In the genomic region with DNA sequence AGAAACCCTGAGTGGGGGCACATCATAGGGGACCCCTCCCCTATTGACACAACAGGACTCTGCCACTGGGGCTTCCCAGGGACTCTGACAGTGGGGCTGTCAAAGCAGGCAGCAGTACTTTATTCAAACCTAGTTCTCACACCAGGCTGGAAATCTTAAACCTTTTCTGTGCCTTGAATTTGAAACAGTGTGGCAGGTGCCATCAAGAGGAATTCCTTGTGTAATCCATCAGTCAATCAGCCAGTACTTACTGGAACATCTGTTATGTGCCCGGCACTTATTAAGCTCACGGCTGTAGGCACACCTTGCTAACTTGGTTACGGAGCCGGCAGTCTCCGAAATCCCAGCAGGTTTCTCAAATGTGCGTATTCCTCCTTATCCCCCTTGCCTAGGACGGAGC, we compare ENCODE assay signal across 20 cellular contexts. TPM values are rescaled to one million over a fixed set of nuclear protein-coding genes. Genes with fewer than 3 reads are reported as not detected.
"Had no signal": no experiment of that assay in that cellular context is flagged by ENCODE, and none has a peak within 500 bp of the region (broad histone marks: within the 10 kb centered on the region; RNA-seq: fewer than 3 reads in every experiment).

No MANE protein-coding gene starts in this region.

- H3K27ac ChIP-seq: esophagus squamous epithelium, skin epidermis, suprapubic skin, vagina had no signal

- H3K9me3 Mint-ChIP-seq: activated CD4-positive, alpha-beta T cell treated with anti-CD3 and anti-CD28 coated beads, Interleukin-2, amount 10 ng/mL, durations not matched to agents 7 days and 5 days; activated naive CD4-positive, alpha-beta T cell treated with anti-CD3 and anti-CD28 coated beads, Interleukin-2, amount 50 U/mL, for 24 hours; activated T-cell treated with anti-CD3 and anti-CD28 coated beads, Interleukin-2, amount 50 U/mL, for 72 hours; dendritic cell treated with granulocyte-macrophage colony-stimulating factor and Interleukin-4, amounts not matched to agents 40 ng/mL and 50 ng/mL, for 4 days; nephron; stimulated activated naive CD8-positive, alpha-beta T cell treated with anti-CD3 and anti-CD28 coated beads, Interleukin-15, Interleukin-2, amounts not matched to agents 100 ng/mL and 50 ng/mL, for 24 hours had no signal

- H3K9me3 ChIP-seq: esophagus squamous epithelium, suprapubic skin, vagina had no signal

- H3K27me3 ChIP-seq: suprapubic skin, vagina had no signal

- H3K36me3 Mint-ChIP-seq: activated naive CD4-positive, alpha-beta T cell treated with anti-CD3 and anti-CD28 coated beads, Interleukin-2, amount 50 U/mL, for 24 hours had no signal

- H3K4me3 ChIP-seq: esophagus squamous epithelium, skin epidermis, suprapubic skin, vagina had no signal

- H3K27ac Mint-ChIP-seq: activated CD4-positive, alpha-beta T cell treated with anti-CD3 and anti-CD28 coated beads, Interleukin-2, amount 10 ng/mL, durations not matched to agents 7 days and 5 days; activated naive CD4-positive, alpha-beta T cell treated with anti-CD3 and anti-CD28 coated beads, Interleukin-2, amount 50 U/mL, for 24 hours; activated T-cell treated with anti-CD3 and anti-CD28 coated beads, Interleukin-2, amount 50 U/mL, for 72 hours; dendritic cell treated with granulocyte-macrophage colony-stimulating factor and Interleukin-4, amounts not matched to agents 40 ng/mL and 50 ng/mL, for 4 days; nephron; progenitor cell of endocrine pancreas; stimulated activated naive CD8-positive, alpha-beta T cell treated with anti-CD3 and anti-CD28 coated beads, Interleukin-15, Interleukin-2, amounts not matched to agents 100 ng/mL and 50 ng/mL, for 24 hours had no signal

- DNase-seq: activated CD4-positive, alpha-beta T cell treated with anti-CD3 and anti-CD28 coated beads, Interleukin-2, amount 10 ng/mL, durations not matched to agents 7 days and 5 days; activated gamma-delta T cell; activated T-cell treated with anti-CD3 and anti-CD28 coated beads, Interleukin-2, amount 50 U/mL, for 72 hours; cerebellar nuclear complex; effector CD8-positive, alpha-beta T cell; esophagus squamous epithelium; left cardiac atrium; occipital lobe; T1000; trophoblast cell had no signal

- H3K36me3 ChIP-seq: esophagus squamous epithelium, suprapubic skin, vagina had no signal

- ATAC-seq: activated T-cell treated with anti-CD3 and anti-CD28 coated beads, Interleukin-2, amount 50 U/mL, for 72 hours; left cardiac atrium; right cardiac atrium had no signal

- H3K4me3 Mint-ChIP-seq: activated CD4-positive, alpha-beta T cell treated with anti-CD3 and anti-CD28 coated beads, Interleukin-2, amount 10 ng/mL, durations not matched to agents 7 days and 5 days; activated naive CD4-positive, alpha-beta T cell treated with anti-CD3 and anti-CD28 coated beads, Interleukin-2, amount 50 U/mL, for 24 hours; activated T-cell treated with anti-CD3 and anti-CD28 coated beads, Interleukin-2, amount 50 U/mL, for 72 hours; dendritic cell treated with granulocyte-macrophage colony-stimulating factor and Interleukin-4, amounts not matched to agents 40 ng/mL and 50 ng/mL, for 4 days; nephron; stimulated activated naive CD8-positive, alpha-beta T cell treated with anti-CD3 and anti-CD28 coated beads, Interleukin-15, Interleukin-2, amounts not matched to agents 100 ng/mL and 50 ng/mL, for 24 hours had no signal

- H3K4me1 ChIP-seq: esophagus squamous epithelium had no signal

- H3K4me1 Mint-ChIP-seq: activated CD4-positive, alpha-beta T cell treated with anti-CD3 and anti-CD28 coated beads, Interleukin-2, amount 10 ng/mL, durations not matched to agents 7 days and 5 days; activated naive CD4-positive, alpha-beta T cell treated with anti-CD3 and anti-CD28 coated beads, Interleukin-2, amount 50 U/mL, for 24 hours had no signal

RNA-seq across cellular contexts. Expression of a gene that starts 12.0 kb away (rescaled TPM):
- total RNA-seq: activated T-cell treated with anti-CD3 and anti-CD28 coated beads, Interleukin-2, amount 50 U/mL, for 72 hours had no signal
- polyA plus RNA-seq: endothelial cell of umbilical vein had no signal
